ENCODE assay signal across 12 cellular contexts in the genomic region with DNA sequence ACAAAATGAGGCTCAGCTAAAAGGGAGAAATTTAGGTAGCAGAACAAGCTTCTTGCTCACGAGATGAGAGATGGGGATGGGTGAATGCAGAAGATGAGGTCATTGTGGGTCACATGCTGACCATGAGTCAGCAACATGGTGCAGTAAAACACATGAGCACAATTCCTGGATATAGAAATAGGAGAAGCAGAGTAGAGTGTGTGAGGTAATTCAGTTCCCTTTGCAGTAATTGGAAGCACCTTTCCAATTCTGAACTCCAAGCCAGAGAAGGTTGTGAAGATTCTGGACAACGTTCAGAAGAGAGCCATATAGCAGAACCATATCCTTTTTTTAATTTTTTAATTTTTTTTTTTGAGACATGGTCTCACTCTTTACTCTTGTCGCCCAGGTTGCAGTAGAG.
DNase-seq lines count a peak whose midpoint lies in the region; ATAC-seq and TF ChIP-seq lines count a peak whose summit lies in the region.
"Had no signal": no experiment of that assay in that cellular context is flagged by ENCODE, and none has a peak within 500 bp of the region (broad histone marks: within the 10 kb centered on the region; RNA-seq: fewer than 3 reads in every experiment).

No MANE protein-coding gene starts in this region.

- peaks cover 1% of the 10 kb centered on the region; the same call in 1 of the 2 replicates for H3K27me3 Mint-ChIP-seq in HFFc6 (ENCODE audit: insufficient read depth)

- DNase-seq in HFFc6 (peak; percentile 76), SK-MEL-5 (ENCODE audit: low read depth, low spot score) (peak; percentile 69), fibroblast of mammary gland (ENCODE audit: low read depth) (peak; percentile 98), smooth muscle cell of the brain vasculature (ENCODE audit: low read depth, low spot score) (peak; percentile 44)
- DNase-seq in stimulated activated CD4-positive, alpha-beta T cell treated with anti-CD3 and anti-CD28 coated beads, Interleukin-2, amount 100 ng/mL, for 24 hours = no peak
- no peak for DNase-seq in stimulated activated effector memory CD8-positive, alpha-beta T cell treated with anti-CD3 and anti-CD28 coated beads, Interleukin-12 subunit alpha, Interleukin-12 subunit beta, amount 100 ng/mL, for 72 hours (ENCODE audit: low spot score in 2 of 2)
- DNase-seq: activated CD4-positive, CD25-positive, alpha-beta regulatory T cell; activated naive CD4-positive, alpha-beta T cell treated with anti-CD3 and anti-CD28 coated beads, Interleukin-2, amount 50 U/mL, for 16 hours; NCI-H526 had no signal

- H3K4me3 ChIP-seq in fibroblast of mammary gland (ENCODE audit: control insufficient read depth, low read depth, low read length) = no peak overlapping the region
- H3K4me3 ChIP-seq: esophagus muscularis mucosa had no signal

- peak overlapping the region; percentile 84 for H3K27ac Mint-ChIP-seq in HFFc6
- no peak overlapping the region for H3K27ac Mint-ChIP-seq in stimulated activated effector memory CD8-positive, alpha-beta T cell treated with anti-CD3 and anti-CD28 coated beads, Interleukin-12 subunit alpha, Interleukin-12 subunit beta, amount 100 ng/mL, for 72 hours
- H3K27ac Mint-ChIP-seq: nephron had no signal

- no peak overlapping the region for H3K4me3 Mint-ChIP-seq in HFFc6
- no peak overlapping the region for H3K4me3 Mint-ChIP-seq in stimulated activated effector memory CD8-positive, alpha-beta T cell treated with anti-CD3 and anti-CD28 coated beads, Interleukin-12 subunit alpha, Interleukin-12 subunit beta, amount 100 ng/mL, for 72 hours
- H3K4me3 Mint-ChIP-seq: nephron had no signal

- H3K4me1 Mint-ChIP-seq in HFFc6 (ENCODE audit: low read depth) = peaks cover 9% of the 10 kb centered on the region
- H3K4me1 Mint-ChIP-seq in stimulated activated effector memory CD8-positive, alpha-beta T cell treated with anti-CD3 and anti-CD28 coated beads, Interleukin-12 subunit alpha, Interleukin-12 subunit beta, amount 100 ng/mL, for 72 hours = no peaks in the 10 kb centered on the region
- H3K4me1 Mint-ChIP-seq: nephron had no signal

- in situ Hi-C loops in SK-MEL-5 (cut with HindIII; ENCODE audit: low pct_unique_long_range_greater_than_20kb, low sequenced_read_pairs) = no loop called here

- no peak for ATAC-seq in HG02610 (IDR thresholded peaks at IDR 0.05; ENCODE audit: unreplicated experiment)
- ATAC-seq in stimulated activated effector memory CD8-positive, alpha-beta T cell treated with anti-CD3 and anti-CD28 coated beads, Interleukin-12 subunit alpha, Interleukin-12 subunit beta, amount 100 ng/mL, for 72 hours = no peak

- H3K36me3 Mint-ChIP-seq in HFFc6 (ENCODE audit: low read depth) = no peaks in the 10 kb centered on the region
- H3K36me3 Mint-ChIP-seq in stimulated activated effector memory CD8-positive, alpha-beta T cell treated with anti-CD3 and anti-CD28 coated beads, Interleukin-12 subunit alpha, Interleukin-12 subunit beta, amount 100 ng/mL, for 72 hours = no peaks in the 10 kb centered on the region

- H3K9me3 Mint-ChIP-seq in HFFc6 = no peaks in the 10 kb centered on the region
- H3K9me3 Mint-ChIP-seq in stimulated activated effector memory CD8-positive, alpha-beta T cell treated with anti-CD3 and anti-CD28 coated beads, Interleukin-12 subunit alpha, Interleukin-12 subunit beta, amount 100 ng/mL, for 72 hours = peaks cover 7% of the 10 kb centered on the region
- H3K9me3 Mint-ChIP-seq: nephron had no signal

- TF ChIP-seq CTCF in HFFc6 (IDR thresholded peaks at IDR 0.05) (no peak), fibroblast of mammary gland (conservative IDR thresholded peaks at IDR 0.05; ENCODE audit: control insufficient read depth, insufficient read depth, low read depth, low read length) (no peak)

Comparison
In these comparisons a context has a peak if more than half of its experiments do, and no peak if none do; other contexts are left out.
1. DNase-seq: peak in HFFc6 (single experiment), SK-MEL-5 (single experiment), fibroblast of mammary gland (single experiment) and smooth muscle cell of the brain vasculature (single experiment); none in stimulated activated CD4-positive, alpha-beta T cell treated with anti-CD3 and anti-CD28 coated beads, Interleukin-2, amount 100 ng/mL, for 24 hours (0 of 2) and stimulated activated effector memory CD8-positive, alpha-beta T cell treated with anti-CD3 and anti-CD28 coated beads, Interleukin-12 subunit alpha, Interleukin-12 subunit beta, amount 100 ng/mL, for 72 hours (0 of 2).